ENCODE assay signal across 1 cellular context in the genomic region with DNA sequence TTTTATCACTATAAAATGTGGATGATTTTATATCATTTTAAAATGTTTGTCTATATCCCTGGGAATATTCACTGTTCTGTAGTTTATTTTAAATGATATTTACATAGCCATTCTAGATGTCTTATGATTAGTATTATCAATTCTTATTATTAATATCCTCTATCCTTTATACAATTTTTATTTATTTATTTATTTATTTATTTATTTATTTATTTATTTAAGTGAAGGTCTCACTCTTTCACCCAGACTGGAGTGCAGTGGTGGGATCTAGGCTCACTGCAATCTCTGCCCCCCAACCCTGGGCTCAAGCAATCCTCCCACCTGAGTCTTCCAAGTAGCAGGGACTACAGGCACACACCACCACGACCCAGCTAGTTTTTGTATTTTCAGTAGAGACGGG.
TF ChIP-seq lines count a peak whose summit lies in the region.

No MANE protein-coding gene starts in this region.

TF ChIP-seq in HEK293, 187 proteins besides CTCF, POLR2A, EP300 and RAD21 (continued from another document):
- TF ChIP-seq ZNF280D (tag by site-specific recombination; IDR thresholded peaks at IDR 0.05) (no peak), ZNF37A (tag by site-specific recombination; IDR thresholded peaks at IDR 0.05) (no peak), IKZF3 (tag by site-specific recombination; IDR thresholded peaks at IDR 0.05) (no peak), ZNF513 (tag by site-specific recombination; IDR thresholded peaks at IDR 0.05) (no peak), ZNF514 (tag by site-specific recombination; IDR thresholded peaks at IDR 0.05) (no peak)
